In the genomic region with DNA sequence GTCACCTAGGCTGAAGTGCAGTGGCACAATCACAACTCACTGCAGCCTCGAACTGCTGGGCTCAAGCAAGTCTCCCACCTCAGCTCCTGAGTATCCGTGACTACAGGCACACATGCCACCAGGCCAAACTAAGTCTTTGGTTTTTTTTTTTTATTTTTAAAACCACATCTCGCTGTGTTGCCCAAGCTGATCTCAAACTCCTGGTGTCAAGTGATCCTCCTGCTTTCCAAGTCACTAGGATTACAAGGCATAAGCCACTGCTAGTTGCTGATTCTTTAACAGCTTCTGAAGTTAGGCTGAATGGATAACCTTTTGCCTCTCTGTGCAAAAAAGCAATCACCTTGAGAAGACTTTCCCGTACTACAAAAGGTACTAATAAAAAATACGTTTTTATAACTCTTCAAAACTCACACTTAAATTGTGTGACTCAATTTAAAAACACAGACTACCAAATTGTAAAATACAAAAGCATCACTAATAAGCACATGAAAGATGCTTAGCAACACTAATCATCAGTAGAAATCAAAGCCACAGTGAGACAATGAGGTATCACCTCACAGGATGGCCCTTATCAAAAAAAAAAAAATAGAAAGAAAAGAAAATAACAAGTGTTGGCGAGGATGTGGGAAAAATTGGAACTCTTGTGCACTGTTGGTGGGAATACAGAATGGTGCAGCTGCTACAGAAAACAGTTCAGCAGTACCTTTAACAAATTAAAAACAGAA, we compare ENCODE assay signal across 13 cellular contexts. TPM values are rescaled to one million over a fixed set of nuclear protein-coding genes. Genes with fewer than 3 reads are reported as not detected.
DNase-seq lines count a peak whose midpoint lies in the region; ATAC-seq, FAIRE-seq and TF ChIP-seq lines count a peak whose summit lies in the region.
"Had no signal": no experiment of that assay in that cellular context is flagged by ENCODE, and none has a peak within 500 bp of the region (broad histone marks: within the 10 kb centered on the region; RNA-seq: fewer than 3 reads in every experiment).

No MANE protein-coding gene starts in this region.

- H3K9me3 ChIP-seq in Panc1 (ENCODE audit: control insufficient read depth, insufficient read depth, low read depth, low read length) (no peaks in the 10 kb centered on the region), endodermal cell (ENCODE audit: control insufficient read depth, low read length) (peaks cover 53% of the 10 kb centered on the region), trophoblast cell (ENCODE audit: insufficient read depth, low read depth, low read length) (no peaks in the 10 kb centered on the region), kidney (ENCODE audit: control insufficient read depth in 1 of 2, low read length in 2 of 2) (no peaks in the 10 kb centered on the region)
- H3K9me3 ChIP-seq: A549 had no signal

- H3K23ac ChIP-seq in trophoblast cell (ENCODE audit: low read length) = no peak overlapping the region

- no TSS peak for BruUV-seq in Panc1 (replicated peaks; lab: Mats Ljungman, UMichigan)

- no peak overlapping the region for H3K27ac Mint-ChIP-seq in endodermal cell
- H3K27ac Mint-ChIP-seq: CD14-positive monocyte; CD8-positive, alpha-beta T cell had no signal

- 92 to 93% methylated on average over 4 to 6 of the region's 6 CpGs for WGBS in endodermal cell (ENCODE audit: insufficient coverage in 1 of 2, insufficient read length in 1 of 2), 2 experiments
- 100% methylated on average over 1 of the region's 6 CpGs for WGBS in trophoblast cell (ENCODE audit: extremely low coverage, insufficient coverage, insufficient read length)

- peaks cover 38% of the 10 kb centered on the region for H3K9me3 Mint-ChIP-seq in endodermal cell
- H3K9me3 Mint-ChIP-seq: CD8-positive, alpha-beta T cell had no signal

- CTCF ChIA-PET in Panc1 (lab: Charles Lee) = interaction anchor here (0.7 kb wide), 1 partner anchor 35 kb away, joined by 3 read pairs; no protein-coding TSS in a partner anchor

- no peak overlapping the region for H4K8ac ChIP-seq in trophoblast cell (ENCODE audit: low read depth, low read length)

- DNase-seq in Panc1 (ENCODE audit: low read depth, low spot score) = no peak
- no peak for DNase-seq in endodermal cell
- no peak for DNase-seq in trophoblast cell
- DNase-seq in H7 = no peak
- DNase-seq in cerebellum (ENCODE audit: low spot score) = no peak
- no peak for DNase-seq in kidney
- DNase-seq: CD8-positive, alpha-beta T cell; COR-L47; DMS53; GF-D8 had no signal

- H4K12ac ChIP-seq in trophoblast cell (ENCODE audit: low read depth, low read length) = no peak overlapping the region

- H3K79me1 ChIP-seq in trophoblast cell (ENCODE audit: low read length) = no peaks in the 10 kb centered on the region

- H3K4me2 ChIP-seq in trophoblast cell (ENCODE audit: low read length) = no peak overlapping the region
- H3K4me2 ChIP-seq: A549 had no signal

- in situ Hi-C loops in Panc1 (cut with HindIII; ENCODE audit: low pct_unique_long_range_greater_than_20kb, low sequenced_read_pairs) = no loop called here

- H3K36me3 Mint-ChIP-seq in endodermal cell (ENCODE audit: low read depth) = peaks cover 45% of the 10 kb centered on the region
- H3K36me3 Mint-ChIP-seq: CD14-positive monocyte; CD8-positive, alpha-beta T cell had no signal

- H3K14ac ChIP-seq in trophoblast cell (ENCODE audit: low read length) = no peak overlapping the region

- H3K27me3 ChIP-seq in Panc1 (ENCODE audit: control insufficient read depth, insufficient read depth, low read length) (no peaks in the 10 kb centered on the region), endodermal cell (ENCODE audit: control insufficient read depth, insufficient read depth, low read length, poor library complexity, severe bottlenecking) (no peaks in the 10 kb centered on the region), trophoblast cell (ENCODE audit: insufficient read depth, low read length) (no peaks in the 10 kb centered on the region), H7 (ENCODE audit: control insufficient read depth, insufficient read depth, low read length) (no peaks in the 10 kb centered on the region)

- no peak for FAIRE-seq in kidney (lab: Jason Lieb, UNC)
- FAIRE-seq: H54 had no signal

- no peaks in the 10 kb centered on the region for H3K36me3 ChIP-seq in Panc1 (ENCODE audit: control insufficient read depth, insufficient read depth, low read length)
- H3K36me3 ChIP-seq in endodermal cell (ENCODE audit: control insufficient read depth, insufficient read depth, low read length) = peaks cover 28% of the 10 kb centered on the region
- no peaks in the 10 kb centered on the region for H3K36me3 ChIP-seq in trophoblast cell (ENCODE audit: control insufficient read depth in 1 of 2, insufficient read depth in 2 of 2, low read length in 2 of 2)
- H3K36me3 ChIP-seq in H7 (replicated peaks; ENCODE audit: control insufficient read depth, insufficient read depth, low read length) = no peaks in the 10 kb centered on the region
- H3K36me3 ChIP-seq in kidney (ENCODE audit: control insufficient read depth in 1 of 2, insufficient read depth in 2 of 2, low read length in 2 of 2) = no peaks in the 10 kb centered on the region

- intact Hi-C loops in Panc1 (cut with micrococcal nuclease; ENCODE audit: unreplicated experiment) (loop anchor here (5.0 kb wide), 2 partner anchors 36 to 71 kb away; no protein-coding TSS in a partner anchor), kidney (cut with DNase I) (no loop called here)

- no peak overlapping the region for H3K4me3 Mint-ChIP-seq in endodermal cell
- H3K4me3 Mint-ChIP-seq: CD14-positive monocyte; CD8-positive, alpha-beta T cell had no signal

- H3K4ac ChIP-seq in trophoblast cell (ENCODE audit: low read depth, low read length) = peak overlapping the region; percentile 91

- H2BK5ac ChIP-seq in trophoblast cell (ENCODE audit: low read depth, low read length, poor library complexity) = no peak overlapping the region

- H2BK12ac ChIP-seq in trophoblast cell (ENCODE audit: low read length) = no peak overlapping the region

- H2AFZ ChIP-seq in trophoblast cell (ENCODE audit: insufficient read depth, low read length, poor library complexity) = no peak overlapping the region

- H3K18ac ChIP-seq in trophoblast cell (ENCODE audit: low read length) = no peak overlapping the region

- H3K9ac ChIP-seq in endodermal cell (ENCODE audit: extremely low read depth, low read length, poor library complexity, severe bottlenecking) (no peak overlapping the region), trophoblast cell (ENCODE audit: low read length) (no peak overlapping the region), kidney (ENCODE audit: low read length in 2 of 2) (no peak overlapping the region)

- peaks cover 15% of the 10 kb centered on the region for H3K79me2 ChIP-seq in trophoblast cell (ENCODE audit: control insufficient read depth, insufficient read depth, low read length, poor library complexity)

- POLR2A ChIA-PET in Panc1 (lab: Charles Lee) = interaction anchor here (0.6 kb wide), 1 partner anchor 9 kb away, joined by 3 read pairs; no protein-coding TSS in a partner anchor

- peaks cover 51% of the 10 kb centered on the region for H3K4me1 Mint-ChIP-seq in endodermal cell

- no peak for ATAC-seq in Panc1
- ATAC-seq: A549; CD8-positive, alpha-beta T cell had no signal

- H3K27me3 Mint-ChIP-seq in endodermal cell (ENCODE audit: insufficient read depth) = peaks cover 24% of the 10 kb centered on the region

- H3K4me3 ChIP-seq in Panc1 (ENCODE audit: low read depth in 2 of 2, low read length in 2 of 2) (no peak overlapping the region), endodermal cell (ENCODE audit: low read length) (peak overlapping the region; percentile 52), trophoblast cell (ENCODE audit: low read depth, low read length) (no peak overlapping the region), H7 (ENCODE audit: insufficient read depth, low read depth, low read length) (no peak overlapping the region), kidney (ENCODE audit: low read length in 2 of 2) (no peak overlapping the region)
- H3K4me3 ChIP-seq: A549 had no signal

- H3K4me1 ChIP-seq in Panc1 (ENCODE audit: control insufficient read depth, insufficient read depth, low read length) (peaks cover 66% of the 10 kb centered on the region), endodermal cell (ENCODE audit: control insufficient read depth, insufficient read depth, low read length) (peaks cover 31% of the 10 kb centered on the region), trophoblast cell (ENCODE audit: control insufficient read depth in 1 of 2, insufficient read depth in 2 of 2, low read length in 2 of 2) (peaks cover 6 to 12% of the 10 kb centered on the region in 2 experiments), kidney (ENCODE audit: control insufficient read depth in 1 of 2, insufficient read depth in 1 of 2, low read depth in 1 of 2, low read length in 2 of 2) (peaks cover 0 to 15% of the 10 kb centered on the region in 2 donors)

- TF ChIP-seq CTCF in Panc1 (IDR thresholded peaks at IDR 0.05) (no peak), endodermal cell (conservative IDR thresholded peaks at IDR 0.05) (no peak), kidney (IDR thresholded peaks at IDR 0.05; ENCODE audit: borderline replicate concordance, extremely low read depth, insufficient read depth) (no peak)

- peak overlapping the region; percentile 93 for H3K27ac ChIP-seq in Panc1 (ENCODE audit: low read length)
- H3K27ac ChIP-seq in endodermal cell (ENCODE audit: low read depth, low read length) = no peak overlapping the region
- no peak overlapping the region for H3K27ac ChIP-seq in trophoblast cell (ENCODE audit: low read depth, low read length)
- H3K27ac ChIP-seq in kidney (ENCODE audit: low read depth in 2 of 2, low read length in 2 of 2) = no peak overlapping the region
- H3K27ac ChIP-seq: A549 had no signal

- H4K91ac ChIP-seq in trophoblast cell (ENCODE audit: low read depth, low read length) = no peak overlapping the region

- no peak overlapping the region for H2AK5ac ChIP-seq in trophoblast cell (ENCODE audit: low read length)

- H2BK120ac ChIP-seq in trophoblast cell (ENCODE audit: insufficient read depth, low read length, poor library complexity) = no peak overlapping the region

RNA-seq across cellular contexts. Expression of a gene that starts 40.3 kb away (rescaled TPM):
- total RNA-seq in Panc1 (2021; ENCODE audit: unreplicated experiment) (209 TPM), endodermal cell (10 to 100 TPM; 72.6 to 93.2 TPM), cerebellum (6.0 TPM), kidney (87.2 TPM)
- polyA plus RNA-seq in Panc1 (2012; ENCODE audit: insufficient read length) = 50.0 TPM
- polyA plus RNA-seq in endodermal cell (2013, experiment 1 of 2) = 20.1 TPM
- 23.3 TPM for polyA plus RNA-seq in endodermal cell (2013, experiment 2 of 2)
- polyA plus RNA-seq in trophoblast cell (2013) = 40.3 and 40.4 TPM in 2 replicates
- total RNA-seq in H7 (2014; rRNA removed; shearing (Covaris generic)) = 15.7 and 21.3 TPM in 2 replicates
- polyA plus RNA-seq in kidney (ENCODE audit: insufficient read depth, low read depth, low replicate concordance) = 5.1 TPM
- total RNA-seq: CD8-positive, alpha-beta T cell had no signal
